1 cellular context compared by ENCODE assay signal in the genomic region with DNA sequence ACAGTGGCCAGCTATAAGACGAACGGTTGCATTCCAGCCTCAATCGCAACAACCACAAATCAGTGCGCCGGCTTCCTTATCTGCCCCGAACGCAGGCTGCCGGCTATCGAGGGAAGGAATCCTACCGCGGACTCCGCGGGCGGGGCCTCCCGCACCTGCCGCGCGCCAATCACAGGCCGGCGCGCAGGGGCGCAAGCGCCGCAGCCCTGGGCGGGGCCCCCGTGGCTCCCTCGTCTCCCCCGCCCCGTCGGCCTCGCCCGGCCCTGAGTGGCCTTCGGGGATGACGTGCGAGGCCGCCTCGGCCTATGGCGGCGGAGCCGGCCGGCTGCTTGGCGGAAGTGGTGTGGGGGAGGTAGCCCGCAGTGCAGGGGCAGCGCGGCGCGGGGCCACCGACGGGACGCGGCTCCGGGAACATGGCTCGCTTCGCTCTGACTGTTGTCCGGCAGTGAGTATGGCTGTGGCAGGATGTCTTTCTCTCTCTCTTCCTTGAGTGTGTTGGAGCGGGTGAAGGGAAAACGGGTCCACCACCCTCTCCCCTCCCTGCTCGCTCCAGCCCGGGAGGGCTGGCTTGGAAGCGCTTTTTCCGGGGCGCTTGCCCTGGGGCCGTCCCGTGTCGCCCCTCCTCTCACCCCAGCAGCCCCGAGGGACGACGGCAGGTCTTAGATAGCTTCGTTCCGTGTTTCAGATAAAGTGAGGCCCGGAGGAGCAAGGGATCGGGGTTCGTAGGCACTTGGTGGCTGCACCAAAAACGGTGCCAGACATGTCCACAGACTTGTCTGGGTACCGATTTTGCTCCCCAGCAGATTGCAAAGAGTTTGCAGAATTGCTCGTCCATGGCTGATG.
A peak's percentile ranks its signal among the peaks of the same experiment; 100 is the strongest.
TF ChIP-seq lines count a peak whose summit lies in the region.

A gene with protein sequence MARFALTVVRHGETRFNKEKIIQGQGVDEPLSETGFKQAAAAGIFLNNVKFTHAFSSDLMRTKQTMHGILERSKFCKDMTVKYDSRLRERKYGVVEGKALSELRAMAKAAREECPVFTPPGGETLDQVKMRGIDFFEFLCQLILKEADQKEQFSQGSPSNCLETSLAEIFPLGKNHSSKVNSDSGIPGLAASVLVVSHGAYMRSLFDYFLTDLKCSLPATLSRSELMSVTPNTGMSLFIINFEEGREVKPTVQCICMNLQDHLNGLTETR (plus strand): TSS at position 355 of the 843 bp plus-strand sequence. CDS start 59 bp downstream, at position 414.

TF ChIP-seq in HCT116, 20 proteins besides CTCF, POLR2A, EP300 and RAD21 (continued from another document):
- TF ChIP-seq, protein P1, sequence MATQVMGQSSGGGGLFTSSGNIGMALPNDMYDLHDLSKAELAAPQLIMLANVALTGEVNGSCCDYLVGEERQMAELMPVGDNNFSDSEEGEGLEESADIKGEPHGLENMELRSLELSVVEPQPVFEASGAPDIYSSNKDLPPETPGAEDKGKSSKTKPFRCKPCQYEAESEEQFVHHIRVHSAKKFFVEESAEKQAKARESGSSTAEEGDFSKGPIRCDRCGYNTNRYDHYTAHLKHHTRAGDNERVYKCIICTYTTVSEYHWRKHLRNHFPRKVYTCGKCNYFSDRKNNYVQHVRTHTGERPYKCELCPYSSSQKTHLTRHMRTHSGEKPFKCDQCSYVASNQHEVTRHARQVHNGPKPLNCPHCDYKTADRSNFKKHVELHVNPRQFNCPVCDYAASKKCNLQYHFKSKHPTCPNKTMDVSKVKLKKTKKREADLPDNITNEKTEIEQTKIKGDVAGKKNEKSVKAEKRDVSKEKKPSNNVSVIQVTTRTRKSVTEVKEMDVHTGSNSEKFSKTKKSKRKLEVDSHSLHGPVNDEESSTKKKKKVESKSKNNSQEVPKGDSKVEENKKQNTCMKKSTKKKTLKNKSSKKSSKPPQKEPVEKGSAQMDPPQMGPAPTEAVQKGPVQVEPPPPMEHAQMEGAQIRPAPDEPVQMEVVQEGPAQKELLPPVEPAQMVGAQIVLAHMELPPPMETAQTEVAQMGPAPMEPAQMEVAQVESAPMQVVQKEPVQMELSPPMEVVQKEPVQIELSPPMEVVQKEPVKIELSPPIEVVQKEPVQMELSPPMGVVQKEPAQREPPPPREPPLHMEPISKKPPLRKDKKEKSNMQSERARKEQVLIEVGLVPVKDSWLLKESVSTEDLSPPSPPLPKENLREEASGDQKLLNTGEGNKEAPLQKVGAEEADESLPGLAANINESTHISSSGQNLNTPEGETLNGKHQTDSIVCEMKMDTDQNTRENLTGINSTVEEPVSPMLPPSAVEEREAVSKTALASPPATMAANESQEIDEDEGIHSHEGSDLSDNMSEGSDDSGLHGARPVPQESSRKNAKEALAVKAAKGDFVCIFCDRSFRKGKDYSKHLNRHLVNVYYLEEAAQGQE (IDR thresholded peaks at IDR 0.05; ENCODE audit: low read depth): no peak
- TF ChIP-seq EZH2 (IDR thresholded peaks at IDR 0.05): no peak
- TF ChIP-seq, protein P2, sequence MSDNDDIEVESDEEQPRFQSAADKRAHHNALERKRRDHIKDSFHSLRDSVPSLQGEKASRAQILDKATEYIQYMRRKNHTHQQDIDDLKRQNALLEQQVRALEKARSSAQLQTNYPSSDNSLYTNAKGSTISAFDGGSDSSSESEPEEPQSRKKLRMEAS (IDR thresholded peaks at IDR 0.05): peak; percentile 53; the same call in 1 of the 2 replicates
- TF ChIP-seq EZH2phosphoT487 (IDR thresholded peaks at IDR 0.05; ENCODE audit: borderline replicate concordance): no peak
- TF ChIP-seq TCF7L2 (IDR thresholded peaks at IDR 0.05; ENCODE audit: borderline replicate concordance, extremely low read depth, insufficient read depth, insufficient read length): no peak
- peak; percentile 49 for TF ChIP-seq ELF1 (IDR thresholded peaks at IDR 0.05; ENCODE audit: borderline replicate concordance, low read depth)
- no peak for TF ChIP-seq EGR1 (IDR thresholded peaks at IDR 0.05; ENCODE audit: low read depth)
- peak; percentile 28 for TF ChIP-seq ZFX (IDR thresholded peaks at IDR 0.05)
- peak; percentile 55; the same call in 1 of the 2 replicates for TF ChIP-seq SP1 (IDR thresholded peaks at IDR 0.05; ENCODE audit: low read depth)
- TF ChIP-seq ZNF274 (IDR thresholded peaks at IDR 0.05; ENCODE audit: low read depth, low read length): no peak
- no peak for TF ChIP-seq CBX3 (IDR thresholded peaks at IDR 0.05; ENCODE audit: low read depth)
- TF ChIP-seq, protein P3, sequence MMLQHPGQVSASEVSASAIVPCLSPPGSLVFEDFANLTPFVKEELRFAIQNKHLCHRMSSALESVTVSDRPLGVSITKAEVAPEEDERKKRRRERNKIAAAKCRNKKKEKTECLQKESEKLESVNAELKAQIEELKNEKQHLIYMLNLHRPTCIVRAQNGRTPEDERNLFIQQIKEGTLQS (IDR thresholded peaks at IDR 0.05): no peak
TF ChIP-seq in HCT116: peak in this region for 6.
